In the genomic region with DNA sequence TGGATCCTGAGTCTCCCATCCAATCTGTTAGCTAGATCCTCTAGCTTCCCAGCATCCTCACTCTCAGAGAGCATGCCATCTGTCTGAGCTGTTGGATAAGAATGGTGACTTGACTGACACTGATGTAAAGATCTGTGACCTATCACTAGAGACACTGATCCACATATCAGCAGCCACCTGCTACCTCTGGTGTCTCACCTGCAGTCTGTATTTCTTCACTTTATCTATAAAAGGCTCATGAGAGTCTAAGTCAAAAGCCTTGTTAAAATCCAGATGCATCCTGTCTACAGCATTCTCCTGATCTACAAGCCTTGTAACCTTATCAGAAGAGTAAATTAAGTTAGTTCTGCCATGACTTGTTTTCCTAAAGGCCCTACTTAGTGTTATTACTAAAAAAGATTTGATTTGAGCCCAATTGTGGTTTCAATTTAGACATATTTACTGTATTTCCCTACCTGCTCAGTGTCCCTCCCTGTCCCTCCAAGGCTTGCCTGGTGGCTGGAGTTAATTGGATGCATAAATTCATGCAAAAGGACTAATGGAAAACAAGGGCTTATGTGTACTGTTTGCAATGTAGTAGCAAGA, we compare ENCODE assay signal across 10 cellular contexts. TPM values are rescaled to one million over a fixed set of nuclear protein-coding genes. Genes with fewer than 3 reads are reported as not detected.
"Had no signal": no experiment of that assay in that cellular context is flagged by ENCODE, and none has a peak within 500 bp of the region (broad histone marks: within the 10 kb centered on the region; RNA-seq: fewer than 3 reads in every experiment).

No MANE protein-coding gene starts in this region.

- DNase-seq: GM23248, GOT3, H7, HFFc6, IMR-90, KG1 had no signal

- H3K27ac ChIP-seq: GM23248 had no signal

- H3K4me1 ChIP-seq: HAP-1 had no signal

- FAIRE-seq: HTR-8/SVneo, K562 had no signal

- H3K9ac ChIP-seq: GM23248 had no signal

- H3K27ac Mint-ChIP-seq: HFFc6 had no signal

- H2AFZ ChIP-seq: GM23248 had no signal

- H3K9me3 ChIP-seq: HAP-1 had no signal

- H3K4me3 Mint-ChIP-seq: HFFc6 had no signal

- H3K4me3 ChIP-seq: GM23248, HAP-1, K562 had no signal

- H3K36me3 ChIP-seq: HAP-1 had no signal

RNA-seq across cellular contexts. Expression of a gene that starts 25.4 kb away (rescaled TPM):
- total RNA-seq: GM23248, HFFc6, HT-29, IMR-90, K562 had no signal
- polyA plus RNA-seq: GM23248, IMR-90, K562 had no signal
